1 cellular context compared by ENCODE assay signal in the genomic region with DNA sequence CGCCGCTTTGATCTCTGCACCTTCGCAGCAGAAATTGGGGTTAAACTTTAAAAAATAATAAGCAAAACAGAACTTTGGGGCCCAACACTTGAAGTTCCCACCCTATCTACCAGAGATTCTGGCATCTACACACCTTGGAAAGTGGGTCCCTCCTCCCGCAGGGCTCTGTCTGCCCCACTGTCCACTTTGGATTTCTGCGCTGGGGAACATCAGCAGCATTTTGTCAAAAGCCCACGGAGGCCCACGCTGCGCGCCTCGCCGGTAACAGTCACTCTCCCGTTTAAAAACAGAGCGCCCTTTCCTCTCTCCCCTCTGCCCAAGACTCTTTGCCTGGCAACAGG.
TF ChIP-seq lines count a peak whose summit lies in the region.

No MANE protein-coding gene starts in this region.

TF ChIP-seq in GM23338, 12 proteins besides CTCF, POLR2A, EP300 and RAD21 (continued from another document):
- no peak for TF ChIP-seq ZNF462 (CRISPR knock-in tag; IDR thresholded peaks at IDR 0.05)
